1 cellular context compared by ENCODE assay signal in genomic region chr14:72962336-72962754, GRCh38.
TF ChIP-seq lines count a peak whose summit lies in the region.

No MANE protein-coding gene starts in this region.

TF ChIP-seq in HEK293, 187 proteins besides CTCF, POLR2A, EP300 and RAD21:
- TF ChIP-seq PRDM4 (tag by site-specific recombination; IDR thresholded peaks at IDR 0.05), result peak; percentile 95
- TF ChIP-seq ZNF2 (tag by site-specific recombination; IDR thresholded peaks at IDR 0.05), result peak; percentile 55
- TF ChIP-seq ZNF133 (tag by site-specific recombination; IDR thresholded peaks at IDR 0.05), result peak; percentile 44; the same call in 1 of the 2 replicates
- TF ChIP-seq PRDM1 (tag by site-specific recombination; IDR thresholded peaks at IDR 0.05), result peak; percentile 60; the same call in 1 of the 2 replicates
- 0 out of 2 replicates have a peak, but pooled peaks have one; percentile 10 for TF ChIP-seq ZNF580 (tag by site-specific recombination; IDR thresholded peaks at IDR 0.05)
- 0 out of 2 replicates have a peak, but pooled peaks have one; percentile 51 for TF ChIP-seq ZNF792 (tag by site-specific recombination; IDR thresholded peaks at IDR 0.05)
- TF ChIP-seq ZFP69B (tag by site-specific recombination; IDR thresholded peaks at IDR 0.05), result peak; percentile 64; the same call in 1 of the 2 replicates
- TF ChIP-seq ZXDB (tag by site-specific recombination; IDR thresholded peaks at IDR 0.05), result peak; percentile 35; the same call in 1 of the 2 replicates
- TF ChIP-seq ZBTB21 (tag by site-specific recombination; IDR thresholded peaks at IDR 0.05), result 0 out of 2 replicates have a peak, but pooled peaks have one; percentile 9
- TF ChIP-seq GLI4 (tag by site-specific recombination; IDR thresholded peaks at IDR 0.05), result peak; percentile 68; the same call in 1 of the 2 replicates
- 0 out of 2 replicates have a peak, but pooled peaks have one; percentile 43 for TF ChIP-seq ZNF311 (tag by site-specific recombination; IDR thresholded peaks at IDR 0.05; ENCODE audit: borderline replicate concordance)
- peak; percentile 66; the same call in 1 of the 2 replicates for TF ChIP-seq ZNF473 (tag by site-specific recombination; IDR thresholded peaks at IDR 0.05)
- TF ChIP-seq ZBTB48 (tag by site-specific recombination; IDR thresholded peaks at IDR 0.05), result peak; percentile 74
- peak; percentile 39 for TF ChIP-seq ZBTB17 (tag by site-specific recombination; IDR thresholded peaks at IDR 0.05)
- TF ChIP-seq ZNF248 (tag by site-specific recombination; IDR thresholded peaks at IDR 0.05), result peak; percentile 81
- TF ChIP-seq ZNF398 (tag by site-specific recombination; IDR thresholded peaks at IDR 0.05), result peak; percentile 84
- peak; percentile 86; the same call in 1 of the 2 replicates for TF ChIP-seq ZNF169 (tag by site-specific recombination; IDR thresholded peaks at IDR 0.05)
- 0 out of 2 replicates have a peak, but pooled peaks have one; percentile 49 for TF ChIP-seq ZNF624 (tag by site-specific recombination; IDR thresholded peaks at IDR 0.05)
- peak; percentile 63; the same call in 1 of the 2 replicates for TF ChIP-seq YY2 (tag by site-specific recombination; IDR thresholded peaks at IDR 0.05)
- TF ChIP-seq ZNF148 (tag by site-specific recombination; IDR thresholded peaks at IDR 0.05; ENCODE audit: borderline replicate concordance), result peak; percentile 97
- TF ChIP-seq SALL2 (tag by site-specific recombination; IDR thresholded peaks at IDR 0.05; ENCODE audit: borderline replicate concordance), result peak; percentile 28; the same call in 1 of the 2 replicates
- peak; percentile 77 for TF ChIP-seq ZNF335 (tag by site-specific recombination; conservative IDR thresholded peaks at IDR 0.05)
- TF ChIP-seq BCL11A (tag by site-specific recombination; IDR thresholded peaks at IDR 0.05; ENCODE audit: low read depth), result 0 out of 2 replicates have a peak, but pooled peaks have one; percentile 21
- TF ChIP-seq MYNN (tag by site-specific recombination; IDR thresholded peaks at IDR 0.05; ENCODE audit: borderline replicate concordance), result peak; percentile 26; the same call in 1 of the 2 replicates
- 0 out of 2 replicates have a peak, but pooled peaks have one; percentile 47 for TF ChIP-seq ZNF223 (tag by site-specific recombination; IDR thresholded peaks at IDR 0.05)
- TF ChIP-seq ZNF621 (tag by site-specific recombination; IDR thresholded peaks at IDR 0.05), result 0 out of 2 replicates have a peak, but pooled peaks have one; percentile 47
- peak; percentile 28; the same call in 1 of the 2 replicates for TF ChIP-seq GLIS2 (tag by site-specific recombination; IDR thresholded peaks at IDR 0.05)
- peak; percentile 90; the same call in 1 of the 2 replicates for TF ChIP-seq ZNF776 (tag by site-specific recombination; IDR thresholded peaks at IDR 0.05; ENCODE audit: borderline replicate concordance)
- peak; percentile 64 for TF ChIP-seq ZNF24 (tag by site-specific recombination; IDR thresholded peaks at IDR 0.05)
- peak; percentile 63; the same call in 1 of the 2 replicates for TF ChIP-seq BCL6B (tag by site-specific recombination; IDR thresholded peaks at IDR 0.05)
- TF ChIP-seq ZNF157 (tag by site-specific recombination; IDR thresholded peaks at IDR 0.05), result peak; percentile 38; the same call in 1 of the 2 replicates
- peak; percentile 22; the same call in 1 of the 2 replicates for TF ChIP-seq ZIC2 (tag by site-specific recombination; IDR thresholded peaks at IDR 0.05)
- 0 out of 2 replicates have a peak, but pooled peaks have one; percentile 47 for TF ChIP-seq ZNF112 (tag by site-specific recombination; IDR thresholded peaks at IDR 0.05)
- peak; percentile 77; the same call in 1 of the 2 replicates for TF ChIP-seq ZNF785 (tag by site-specific recombination; IDR thresholded peaks at IDR 0.05)
- TF ChIP-seq ZNF394 (tag by site-specific recombination; IDR thresholded peaks at IDR 0.05; ENCODE audit: borderline replicate concordance), result peak; percentile 8; the same call in 1 of the 2 replicates
- peak; percentile 53; the same call in 1 of the 2 replicates for TF ChIP-seq SP7 (tag by site-specific recombination; IDR thresholded peaks at IDR 0.05)
- peak; percentile 93 for TF ChIP-seq ZNF18 (tag by site-specific recombination; IDR thresholded peaks at IDR 0.05)
- TF ChIP-seq ZNF544 (tag by site-specific recombination; IDR thresholded peaks at IDR 0.05), result 0 out of 2 replicates have a peak, but pooled peaks have one; percentile 52
- TF ChIP-seq GLIS1 (tag by site-specific recombination; IDR thresholded peaks at IDR 0.05), result peak; percentile 63
- 0 out of 2 replicates have a peak, but pooled peaks have one; percentile 44 for TF ChIP-seq ZSCAN18 (tag by site-specific recombination; IDR thresholded peaks at IDR 0.05)
- TF ChIP-seq ZNF548 (tag by site-specific recombination; IDR thresholded peaks at IDR 0.05), result peak; percentile 91; the same call in 1 of the 2 replicates
- TF ChIP-seq ZBTB8A (tag by site-specific recombination; IDR thresholded peaks at IDR 0.05), result peak; percentile 14; the same call in 1 of the 2 replicates
- peak; percentile 44; the same call in 1 of the 2 replicates for TF ChIP-seq FEZF1 (tag by site-specific recombination; IDR thresholded peaks at IDR 0.05)
- peak; percentile 49; the same call in 1 of the 2 replicates for TF ChIP-seq ZNF777 (tag by site-specific recombination; IDR thresholded peaks at IDR 0.05; ENCODE audit: borderline replicate concordance)
- peak; percentile 91 for TF ChIP-seq ZSCAN4 (tag by site-specific recombination; IDR thresholded peaks at IDR 0.05)
